ENCODE assay signal across 14 cellular contexts in genomic region chr16:77531741-77532140, GRCh38.
DNase-seq lines count a peak whose midpoint lies in the region; FAIRE-seq and TF ChIP-seq lines count a peak whose summit lies in the region.
"Had no signal": no experiment of that assay in that cellular context is flagged by ENCODE, and none has a peak within 500 bp of the region (broad histone marks: within the 10 kb centered on the region; RNA-seq: fewer than 3 reads in every experiment).

No MANE protein-coding gene starts in this region.

- DNase-seq in AG09319 (ENCODE audit: extremely low read depth, low read depth) (peak; percentile 87), HK-2 (ENCODE audit: unreplicated experiment) (peak; percentile 2), SW480 (ENCODE audit: low spot score) (peak; percentile 42), fibroblast of the conjunctiva (ENCODE audit: low read depth) (peak; percentile 78), DMS114 treated with DMSO at 0.1 percent for 48 hours (lab: John Stamatoyannopoulos, UW; ENCODE audit: unreplicated experiment) (no peak), HT-29 (ENCODE audit: low spot score) (no peak), GM12892 (ENCODE audit: insufficient read length) (no peak)
- no peak for DNase-seq in activated CD4-positive, alpha-beta T cell treated with anti-CD3 and anti-CD28 coated beads, Interleukin-2, amount 50 U/mL, for 1 hour
- DNase-seq: activated CD8-positive, alpha-beta T cell treated with anti-CD3 and anti-CD28 coated beads, Interleukin-2, amount 10 ng/mL, durations not matched to agents 7 days and 5 days; activated naive CD4-positive, alpha-beta T cell treated with Interleukin-2 at 50 U/mL for 16 hours; colonic mucosa; NCI-H1436 treated with DMSO at 0.1 percent for 48 hours; Peyer's patch; stimulated activated naive B cell treated with anti-CD40 and anti-IgM and Interleukin-4, amounts not matched to agents 10 μg/mL and 1 μg/mL and 100 μg/mL, for 72 hours had no signal

- TF ChIP-seq POLR2A in GM12892 (IDR thresholded peaks at IDR 0.05; ENCODE audit: low read depth, low read length): no peak

- no peak for FAIRE-seq in GM12892 (lab: Jason Lieb, UNC)

- no peak for TF ChIP-seq CTCF in AG09319 (IDR thresholded peaks at IDR 0.05; ENCODE audit: low read depth, low read length)

Comparison
In these comparisons a context has a peak if more than half of its experiments do, and no peak if none do; other contexts are left out.
1. DNase-seq: peak in AG09319 (single experiment), HK-2 (single experiment), SW480 (single experiment) and fibroblast of the conjunctiva (single experiment); none in DMS114 treated with DMSO at 0.1 percent for 48 hours (single experiment), HT-29 (single experiment), GM12892 (single experiment) and activated CD4-positive, alpha-beta T cell treated with anti-CD3 and anti-CD28 coated beads, Interleukin-2, amount 50 U/mL, for 1 hour (single experiment).